Comparison of ENCODE assay signal across 26 cellular contexts in the genomic region with DNA sequence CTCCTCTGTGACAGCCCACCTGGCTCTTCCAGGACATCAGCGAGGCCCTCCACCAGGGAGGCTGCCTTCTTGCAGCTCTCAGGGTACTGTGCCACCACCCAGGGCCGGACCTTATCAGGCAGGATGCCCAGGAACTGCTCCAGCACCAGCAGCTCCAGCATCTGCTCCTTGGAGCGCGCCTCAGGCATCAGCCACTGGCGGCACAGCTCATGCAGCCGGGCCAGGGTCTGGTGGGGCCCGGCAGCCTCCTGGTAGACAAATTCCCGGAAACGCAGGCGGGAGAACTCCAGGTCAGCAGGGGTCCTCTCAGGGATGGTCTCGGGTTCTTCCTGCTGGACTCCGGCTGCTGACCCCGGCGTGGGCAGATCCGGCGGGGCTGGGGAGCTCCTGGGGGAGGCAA. TPM values are rescaled to one million over a fixed set of nuclear protein-coding genes. Genes with fewer than 3 reads are reported as not detected.
"Had no signal": no experiment of that assay in that cellular context is flagged by ENCODE, and none has a peak within 500 bp of the region (broad histone marks: within the 10 kb centered on the region; RNA-seq: fewer than 3 reads in every experiment).

No MANE protein-coding gene starts in this region.

- H3K27ac ChIP-seq: heart left ventricle, left lung, parathyroid adenoma, psoas muscle, skin epidermis, testis, thyroid gland, transverse colon, upper lobe of left lung had no signal

- H3K9me3 ChIP-seq: testis, thyroid gland had no signal

- H3K4me3 ChIP-seq: heart left ventricle, left lung, psoas muscle, skin epidermis, testis, thyroid gland, transverse colon, upper lobe of left lung had no signal

- H3K27me3 ChIP-seq: heart left ventricle, left lung, testis, thyroid gland, transverse colon, upper lobe of left lung had no signal

- DNase-seq: glutamatergic neuron; heart left ventricle; hypothalamus; immature natural killer cell; kidney; left colon; left lung; naive thymus-derived CD8-positive, alpha-beta T cell; nucleus accumbens; psoas muscle; stimulated activated CD4-positive, alpha-beta T cell treated with anti-CD3 and anti-CD28 coated beads, Interleukin-12 subunit alpha, Interleukin-12 subunit beta, amount 100 ng/mL, for 4 hours; stimulated activated CD4-positive, alpha-beta T cell treated with anti-CD3 and anti-CD28 coated beads, Interleukin-15, amount 100 ng/mL, for 24 hours; stimulated activated CD4-positive, alpha-beta T cell treated with anti-CD3 and anti-CD28 coated beads, Interleukin-2, amount 100 ng/mL, for 24 hours; stimulated activated CD4-positive, alpha-beta T cell treated with anti-CD3 and anti-CD28 coated beads, Interleukin-4, amount 100 ng/mL, for 1 hour; stimulated activated naive CD4-positive, alpha-beta T cell treated with Interleukin-2 at 50 U/mL for 16 hours; stimulated activated naive CD8-positive, alpha-beta T cell treated with anti-CD3 and anti-CD28 coated beads, Interleukin-15, amount 100 ng/mL, for 72 hours; testis; thyroid gland; transverse colon had no signal

- H3K4me1 ChIP-seq: heart left ventricle, left lung, parathyroid adenoma, psoas muscle, testis, thyroid gland, transverse colon, upper lobe of left lung had no signal

- ATAC-seq: heart left ventricle; left colon; left lung; naive thymus-derived CD8-positive, alpha-beta T cell; psoas muscle; sciatic nerve; stimulated activated effector memory CD8-positive, alpha-beta T cell treated with anti-CD3 and anti-CD28 coated beads, Interleukin-12 subunit alpha, Interleukin-12 subunit beta, amount 100 ng/mL, for 72 hours; stimulated activated naive CD8-positive, alpha-beta T cell treated with anti-CD3 and anti-CD28 coated beads, Interleukin-15, amount 100 ng/mL, for 72 hours had no signal

RNA-seq across cellular contexts. Expression of gene ZSCAN1, which starts 56.0 kb away (rescaled TPM):
- total RNA-seq: heart left ventricle; left colon; naive thymus-derived CD8-positive, alpha-beta T cell; osteocyte; posterior vena cava; psoas muscle; transverse colon had no signal
